19 cellular contexts compared by ENCODE assay signal in genomic region chr1:216140650-216141547, GRCh38.
A peak's percentile ranks its signal among the peaks of the same experiment; 100 is the strongest.
DNase-seq lines count a peak whose midpoint lies in the region; ATAC-seq and TF ChIP-seq lines count a peak whose summit lies in the region.
"Had no signal": no experiment of that assay in that cellular context is flagged by ENCODE, and none has a peak within 500 bp of the region (broad histone marks: within the 10 kb centered on the region; RNA-seq: fewer than 3 reads in every experiment).

No MANE protein-coding gene starts in this region.

- H3K79me1 ChIP-seq in H9 (ENCODE audit: insufficient read depth, low read depth, low read length, poor library complexity, severe bottlenecking), result no peaks in the 10 kb centered on the region

- H3K27me3 ChIP-seq in H9 (ENCODE audit: insufficient read depth, low read length), result no peaks in the 10 kb centered on the region
- peaks cover 17% of the 10 kb centered on the region for H3K27me3 ChIP-seq in smooth muscle cell (ENCODE audit: low read depth)
- no peaks in the 10 kb centered on the region for H3K27me3 ChIP-seq in psoas muscle (ENCODE audit: insufficient read depth in 3 of 3, low read length in 2 of 3)
- H3K27me3 ChIP-seq: cardiac muscle cell, foreskin keratinocyte, vagina had no signal

- no peak overlapping the region for H2BK5ac ChIP-seq in H9 (ENCODE audit: insufficient read length, low read length)

- H3K4me1 ChIP-seq in H9 (ENCODE audit: insufficient read depth, low read length), result peaks cover 7% of the 10 kb centered on the region; the same call in 1 of the 2 replicates
- H3K4me1 ChIP-seq in smooth muscle cell (ENCODE audit: low read depth), result no peaks in the 10 kb centered on the region
- no peaks in the 10 kb centered on the region for H3K4me1 ChIP-seq in psoas muscle
- H3K4me1 ChIP-seq: foreskin keratinocyte, lower lobe of right lung, vagina had no signal

- no peak overlapping the region for H3K4ac ChIP-seq in H9 (ENCODE audit: low read depth, low read length)

- H3K27me3 Mint-ChIP-seq in H9 (ENCODE audit: low read depth), result peaks cover 5% of the 10 kb centered on the region; the same call in 1 of the 2 replicates
- H3K27me3 Mint-ChIP-seq: naive thymus-derived CD8-positive, alpha-beta T cell had no signal

- H2BK120ac ChIP-seq in H9 (ENCODE audit: low read depth, low read length, poor library complexity, severe bottlenecking), result no peak overlapping the region

- H3K4me1 Mint-ChIP-seq in H9, result peaks cover 38 to 54% of the 10 kb centered on the region in 2 experiments
- H3K4me1 Mint-ChIP-seq: naive thymus-derived CD8-positive, alpha-beta T cell had no signal

- H3K9me3 ChIP-seq in H9 (ENCODE audit: control insufficient read depth, low read depth, low read length), result no peaks in the 10 kb centered on the region
- no peaks in the 10 kb centered on the region for H3K9me3 ChIP-seq in smooth muscle cell (replicated peaks; ENCODE audit: low read depth)
- no peaks in the 10 kb centered on the region for H3K9me3 ChIP-seq in psoas muscle
- H3K9me3 ChIP-seq: lower lobe of right lung, SK-N-SH, vagina had no signal

- H2BK20ac ChIP-seq in H9 (ENCODE audit: low read depth, low read length, poor library complexity, severe bottlenecking), result no peak overlapping the region

- H3K9me3 Mint-ChIP-seq in H9, result no peaks in the 10 kb centered on the region

- no peak overlapping the region for H3K18ac ChIP-seq in H9 (ENCODE audit: insufficient read length, low read depth, low read length)

- DNase-seq in COR-L47 (lab: John Stamatoyannopoulos, UW) (peak; percentile 75), H9 (peak; percentile 40), NCI-H526 (lab: John Stamatoyannopoulos, UW) (peak; percentile 38 to 74), iPS-NIHi7 (ENCODE audit: extremely low spot score) (peak; percentile 12), smooth muscle cell (lab: John Stamatoyannopoulos, UW; ENCODE audit: unreplicated experiment) (no peak), psoas muscle (no peak)
- DNase-seq in central memory CD4-positive, alpha-beta T cell, result no peak
- DNase-seq: activated CD4-positive, alpha-beta T cell treated with anti-CD3 and anti-CD28 coated beads, Interleukin-2, amount 50 U/mL, for 48 hours; activated T-cell treated with anti-CD3 and anti-CD28 coated beads, Interleukin-2, amount 50 U/mL, for 48 hours; AML-193; effector CD8-positive, alpha-beta T cell; foreskin keratinocyte; Kasumi-1; lower lobe of right lung; naive thymus-derived CD8-positive, alpha-beta T cell; SK-N-SH had no signal

- WGBS in H9 (ENCODE audit: extremely low coverage, insufficient read length, low lambda C conversion rate), result no CpG with 5 or more reads among the region's 5 CpGs
- 61% methylated on average over 5 of the region's 5 CpGs for WGBS in smooth muscle cell (ENCODE audit: low lambda C conversion rate)
- 46 to 56% (median 51%) methylated on average over 5 of the region's 5 CpGs for WGBS in psoas muscle, 3 donors

- H4K91ac ChIP-seq in H9 (ENCODE audit: insufficient read length, low read depth, low read length), result no peak overlapping the region

- H3K23me2 ChIP-seq in H9 (ENCODE audit: insufficient read length, low read depth, low read length, poor library complexity, severe bottlenecking), result no peaks in the 10 kb centered on the region

- H3K36me3 Mint-ChIP-seq in H9 (ENCODE audit: insufficient read depth in 1 of 3, low read depth in 3 of 3), result no peaks in the 10 kb centered on the region
- H3K36me3 Mint-ChIP-seq: naive thymus-derived CD8-positive, alpha-beta T cell had no signal

- H2AK5ac ChIP-seq in H9 (ENCODE audit: insufficient read length, low read length), result no peak overlapping the region

- H4K20me1 ChIP-seq in H9 (ENCODE audit: control insufficient read depth, insufficient read depth, insufficient read length) (no peaks in the 10 kb centered on the region), smooth muscle cell (ENCODE audit: low read depth) (no peaks in the 10 kb centered on the region)

- H3K56ac ChIP-seq in H9 (ENCODE audit: insufficient read length, low read depth, low read length), result no peak overlapping the region

- H3K27ac ChIP-seq in H9 (ENCODE audit: insufficient read length, low read depth, low read length), result no peak overlapping the region
- H3K27ac ChIP-seq in smooth muscle cell (ENCODE audit: low read depth), result no peak overlapping the region
- no peak overlapping the region for H3K27ac ChIP-seq in psoas muscle
- H3K27ac ChIP-seq: cardiac muscle cell, foreskin keratinocyte, lower lobe of right lung, vagina had no signal

- no peak overlapping the region for H3T11ph ChIP-seq in H9 (ENCODE audit: low read length)

- H3K79me2 ChIP-seq in H9 (ENCODE audit: insufficient read depth, low read length) (no peaks in the 10 kb centered on the region), smooth muscle cell (ENCODE audit: low read depth) (no peaks in the 10 kb centered on the region)

- H2BK12ac ChIP-seq in H9 (ENCODE audit: insufficient read length, low read depth, low read length), result no peak overlapping the region

- H3K4me2 ChIP-seq in H9 (ENCODE audit: insufficient read depth, insufficient read length, low read length), result no peak overlapping the region
- no peak overlapping the region for H3K4me2 ChIP-seq in smooth muscle cell
- H3K4me2 ChIP-seq: SK-N-SH had no signal

- intact Hi-C loops in psoas muscle (cut with DNase I), result no loop called here

- H3K4me3 ChIP-seq in smooth muscle cell (no peak overlapping the region), psoas muscle (no peak overlapping the region)
- H3K4me3 ChIP-seq: cardiac muscle cell, lower lobe of right lung, vagina had no signal

- TF ChIP-seq CTCF in H9 (conservative IDR thresholded peaks at IDR 0.05), result no peak
- TF ChIP-seq CTCF in smooth muscle cell (IDR thresholded peaks at IDR 0.05; ENCODE audit: borderline replicate concordance, insufficient read depth, poor library complexity, severe bottlenecking), result no peak
- TF ChIP-seq CTCF in psoas muscle (IDR thresholded peaks at IDR 0.05), result no peak

- H4K5ac ChIP-seq in H9 (ENCODE audit: insufficient read length, low read depth, low read length), result no peak overlapping the region

- no peak overlapping the region for H3K23ac ChIP-seq in H9 (ENCODE audit: insufficient read length, low read depth, low read length)

- H2BK15ac ChIP-seq in H9 (ENCODE audit: low read depth, low read length), result no peak overlapping the region

- no peak overlapping the region for H3K4me3 Mint-ChIP-seq in H9
- H3K4me3 Mint-ChIP-seq: naive thymus-derived CD8-positive, alpha-beta T cell had no signal

- no peak for ATAC-seq in GM21737 (IDR thresholded peaks at IDR 0.05; ENCODE audit: unreplicated experiment)
- ATAC-seq in psoas muscle, result no peak
- ATAC-seq: foreskin keratinocyte; lower lobe of right lung; naive thymus-derived CD8-positive, alpha-beta T cell had no signal

- H4K8ac ChIP-seq in H9 (replicated peaks; ENCODE audit: insufficient read length, low read depth, low read length), result no peak overlapping the region

- H3K36me3 ChIP-seq in smooth muscle cell (ENCODE audit: low read depth) (no peaks in the 10 kb centered on the region), psoas muscle (ENCODE audit: insufficient read depth in 1 of 2, low read depth in 1 of 2) (no peaks in the 10 kb centered on the region)
- H3K36me3 ChIP-seq: cardiac muscle cell, lower lobe of right lung, vagina had no signal

- H3K9ac ChIP-seq in H9 (ENCODE audit: extremely low read depth, insufficient read length, low read length) (no peak overlapping the region), smooth muscle cell (ENCODE audit: low read depth) (no peak overlapping the region)
- H3K9ac ChIP-seq: SK-N-SH had no signal

- H2AFZ ChIP-seq in H9 (ENCODE audit: low read length) (no peak overlapping the region), smooth muscle cell (ENCODE audit: low read depth) (no peak overlapping the region)

- H3K27ac Mint-ChIP-seq in H9, result peak overlapping the region in 1 of 3 experiments; percentile 65; a peak in 1 of 7 replicates
- H3K27ac Mint-ChIP-seq: naive thymus-derived CD8-positive, alpha-beta T cell had no signal

- H3F3A ChIP-seq in smooth muscle cell (ENCODE audit: low read depth), result no peaks in the 10 kb centered on the region

- H3K14ac ChIP-seq in H9 (ENCODE audit: insufficient read depth, low read length), result no peak overlapping the region; the same call in 1 of the 2 replicates

Comparison
In these comparisons a context has a peak if more than half of its experiments do, and no peak if none do; other contexts are left out.
1. DNase-seq: peak in COR-L47 (single experiment), H9 (single experiment), NCI-H526 (2 of 2) and iPS-NIHi7 (single experiment); none in smooth muscle cell (single experiment), central memory CD4-positive, alpha-beta T cell (single experiment) and psoas muscle (0 of 2).